Comparison of ENCODE assay signal across 8 cellular contexts in genomic region chr1:78004719-78005346, GRCh38.
DNase-seq lines count a peak whose midpoint lies in the region; ATAC-seq lines count a peak whose summit lies in the region.

DNAJB4 (plus strand) TSS chr1:78004939; CDS start chr1:78005111, 172 bp downstream.

- peak within 1 kb of the TSS; percentile 95 for H3K4me3 ChIP-seq in endocrine pancreas (ENCODE audit: control insufficient read depth, insufficient read depth, low read length)

- DNase-seq in activated gamma-delta T cell treated with Interleukin-2 at 50 U/mL for 16 hours, result peak; percentile 50
- no peak for DNase-seq in activated gamma-delta T cell (lab: John Stamatoyannopoulos, UW)
- DNase-seq in NCI-H524 (lab: John Stamatoyannopoulos, UW), result peak; percentile 44 to 85
- DNase-seq in activated CD4-positive, alpha-beta T cell treated with anti-CD3 and anti-CD28 coated beads, Interleukin-2, amount 50 U/mL, for 4 hours, result peak; percentile 40 to 48
- DNase-seq in medulla oblongata (ENCODE audit: extremely low spot score), result peak; percentile 99
- DNase-seq in stimulated activated CD8-positive, alpha-beta memory T cell treated with anti-CD3 and anti-CD28 coated beads, Interleukin-15, amount 100 ng/mL, for 1 hour (ENCODE audit: low read depth), result peak; percentile 29

- H3K36me3 ChIP-seq in endocrine pancreas (ENCODE audit: control insufficient read depth, insufficient read depth, low read length), result no peaks in the 10 kb centered on the region

- H3K27me3 ChIP-seq in endocrine pancreas (ENCODE audit: control insufficient read depth, insufficient read depth, low read length), result no peaks in the 10 kb centered on the region

- peaks cover 12% of the 10 kb centered on the region for H3K4me1 ChIP-seq in endocrine pancreas (ENCODE audit: control insufficient read depth, insufficient read depth, low read length)

- peak within 1 kb of the TSS; percentile 47 for H3K9ac ChIP-seq in endocrine pancreas (ENCODE audit: control insufficient read depth, insufficient read depth, low read length)

- ATAC-seq in HG03039 (IDR thresholded peaks at IDR 0.05; ENCODE audit: unreplicated experiment), result peak; percentile 99

- no peaks in the 10 kb centered on the region for H3K9me3 ChIP-seq in endocrine pancreas (ENCODE audit: control insufficient read depth, low read length)
